Comparison of ENCODE assay signal across 21 cellular contexts in the genomic region with DNA sequence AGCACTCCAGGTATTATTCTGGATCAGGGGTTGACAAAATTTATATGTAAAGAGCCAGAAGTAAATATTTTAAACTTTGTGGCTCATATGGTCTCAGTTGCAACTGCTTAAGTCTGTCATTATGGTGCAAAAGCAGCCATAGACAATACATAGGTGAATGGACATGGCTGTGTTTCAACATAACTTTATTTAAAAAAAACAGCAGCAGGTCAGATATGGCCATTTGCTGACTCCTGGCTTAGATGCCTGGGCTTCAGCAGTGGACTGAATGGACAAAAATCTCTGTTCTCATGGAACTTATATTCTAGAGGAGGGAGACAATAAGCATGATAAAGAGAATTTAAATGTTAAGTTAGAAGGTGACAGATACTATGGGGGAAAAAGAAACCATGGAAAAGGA. TPM values are rescaled to one million over a fixed set of nuclear protein-coding genes. Genes with fewer than 3 reads are reported as not detected.
"Had no signal": no experiment of that assay in that cellular context is flagged by ENCODE, and none has a peak within 500 bp of the region (broad histone marks: within the 10 kb centered on the region; RNA-seq: fewer than 3 reads in every experiment).

No MANE protein-coding gene starts in this region.

- H3K4me3 ChIP-seq: tibial nerve had no signal

- H3K27ac ChIP-seq: neutrophil, parathyroid adenoma had no signal

- H3K4me1 ChIP-seq: parathyroid adenoma had no signal

- H3K4me1 Mint-ChIP-seq: activated T-helper 17 cell treated with anti-CD3 and anti-CD28 coated beads, Interleukin-2, amount 50 U/mL, for 72 hours had no signal

- ATAC-seq: activated CD8-positive, alpha-beta T cell treated with anti-CD3 and anti-CD28 coated beads for 36 hours; activated T-helper 17 cell treated with anti-CD3 and anti-CD28 coated beads, Interleukin-2, amount 50 U/mL, for 72 hours; natural killer cell treated with Interleukin-12 subunit alpha and Interleukin-12 subunit beta and Interleukin-15 and Interleukin-18, amount 100 ng/mL, for 72 hours had no signal

- H3K9me3 ChIP-seq: neutrophil, tibial nerve had no signal

- H2AFZ ChIP-seq: parathyroid adenoma had no signal

- H3K36me3 Mint-ChIP-seq: activated naive CD8-positive, alpha-beta T cell treated with anti-CD3 and anti-CD28 coated beads for 36 hours; natural killer cell treated with Interleukin-12 subunit alpha and Interleukin-12 subunit beta and Interleukin-15 and Interleukin-18, amount 100 ng/mL, for 72 hours had no signal

- H3K27me3 Mint-ChIP-seq: activated CD4-positive, alpha-beta T cell treated with anti-CD3 and anti-CD28 coated beads, Interleukin-2, amount 10 ng/mL, durations not matched to agents 24 days and 14 days had no signal

- H3K27ac Mint-ChIP-seq: activated CD4-positive, alpha-beta T cell treated with anti-CD3 and anti-CD28 coated beads, Interleukin-2, amount 10 ng/mL, durations not matched to agents 24 days and 14 days; activated CD8-positive, alpha-beta T cell treated with anti-CD3 and anti-CD28 coated beads for 36 hours; activated naive CD8-positive, alpha-beta T cell treated with anti-CD3 and anti-CD28 coated beads for 36 hours; activated T-helper 17 cell treated with anti-CD3 and anti-CD28 coated beads, Interleukin-2, amount 50 U/mL, for 72 hours; natural killer cell treated with Interleukin-12 subunit alpha and Interleukin-12 subunit beta and Interleukin-15 and Interleukin-18, amount 100 ng/mL, for 72 hours had no signal

- H3K36me3 ChIP-seq: neutrophil, tibial nerve had no signal

- H3K79me2 ChIP-seq: parathyroid adenoma had no signal

- DNase-seq: activated CD4-positive, alpha-beta T cell treated with anti-CD3 and anti-CD28 coated beads, Interleukin-2, amount 10 ng/mL, durations not matched to agents 24 days and 14 days; activated CD8-positive, alpha-beta T cell treated with anti-CD3 and anti-CD28 coated beads for 36 hours; activated naive CD4-positive, alpha-beta T cell; activated naive CD8-positive, alpha-beta T cell treated with anti-CD3 and anti-CD28 coated beads for 36 hours; activated T-cell treated with anti-CD3 and anti-CD28 coated beads, Interleukin-2, amount 50 U/mL, for 1 hour; amygdala; glutamatergic neuron; kidney; stimulated activated CD8-positive, alpha-beta memory T cell treated with anti-CD3 and anti-CD28 coated beads, Interleukin-4, amount 100 ng/mL, for 48 hours; stimulated activated naive CD4-positive, alpha-beta T cell; substantia nigra; T-helper 1 cell; T-helper 9 cell had no signal

- H3K4me3 Mint-ChIP-seq: activated CD4-positive, alpha-beta T cell treated with anti-CD3 and anti-CD28 coated beads, Interleukin-2, amount 10 ng/mL, durations not matched to agents 24 days and 14 days; activated CD8-positive, alpha-beta T cell treated with anti-CD3 and anti-CD28 coated beads for 36 hours; activated naive CD8-positive, alpha-beta T cell treated with anti-CD3 and anti-CD28 coated beads for 36 hours; activated T-helper 17 cell treated with anti-CD3 and anti-CD28 coated beads, Interleukin-2, amount 50 U/mL, for 72 hours; natural killer cell treated with Interleukin-12 subunit alpha and Interleukin-12 subunit beta and Interleukin-15 and Interleukin-18, amount 100 ng/mL, for 72 hours had no signal

- FAIRE-seq: kidney had no signal

- H3K9ac ChIP-seq: parathyroid adenoma had no signal

- H3K9me3 Mint-ChIP-seq: activated CD8-positive, alpha-beta T cell treated with anti-CD3 and anti-CD28 coated beads for 36 hours; activated T-helper 17 cell treated with anti-CD3 and anti-CD28 coated beads, Interleukin-2, amount 50 U/mL, for 72 hours; natural killer cell treated with Interleukin-12 subunit alpha and Interleukin-12 subunit beta and Interleukin-15 and Interleukin-18, amount 100 ng/mL, for 72 hours had no signal

- H3K27me3 ChIP-seq: tibial nerve had no signal

RNA-seq across cellular contexts. Expression of a gene that starts 20.0 kb away (rescaled TPM):
- total RNA-seq: activated CD8-positive, alpha-beta T cell treated with anti-CD3 and anti-CD28 coated beads for 36 hours; activated naive CD8-positive, alpha-beta T cell treated with anti-CD3 and anti-CD28 coated beads for 36 hours; cardiac septum; dermis microvascular lymphatic vessel endothelial cell; left lobe of liver; natural killer cell treated with Interleukin-12 subunit alpha and Interleukin-12 subunit beta and Interleukin-15 and Interleukin-18, amount 100 ng/mL, for 72 hours; tibial nerve had no signal
